In the genomic region with DNA sequence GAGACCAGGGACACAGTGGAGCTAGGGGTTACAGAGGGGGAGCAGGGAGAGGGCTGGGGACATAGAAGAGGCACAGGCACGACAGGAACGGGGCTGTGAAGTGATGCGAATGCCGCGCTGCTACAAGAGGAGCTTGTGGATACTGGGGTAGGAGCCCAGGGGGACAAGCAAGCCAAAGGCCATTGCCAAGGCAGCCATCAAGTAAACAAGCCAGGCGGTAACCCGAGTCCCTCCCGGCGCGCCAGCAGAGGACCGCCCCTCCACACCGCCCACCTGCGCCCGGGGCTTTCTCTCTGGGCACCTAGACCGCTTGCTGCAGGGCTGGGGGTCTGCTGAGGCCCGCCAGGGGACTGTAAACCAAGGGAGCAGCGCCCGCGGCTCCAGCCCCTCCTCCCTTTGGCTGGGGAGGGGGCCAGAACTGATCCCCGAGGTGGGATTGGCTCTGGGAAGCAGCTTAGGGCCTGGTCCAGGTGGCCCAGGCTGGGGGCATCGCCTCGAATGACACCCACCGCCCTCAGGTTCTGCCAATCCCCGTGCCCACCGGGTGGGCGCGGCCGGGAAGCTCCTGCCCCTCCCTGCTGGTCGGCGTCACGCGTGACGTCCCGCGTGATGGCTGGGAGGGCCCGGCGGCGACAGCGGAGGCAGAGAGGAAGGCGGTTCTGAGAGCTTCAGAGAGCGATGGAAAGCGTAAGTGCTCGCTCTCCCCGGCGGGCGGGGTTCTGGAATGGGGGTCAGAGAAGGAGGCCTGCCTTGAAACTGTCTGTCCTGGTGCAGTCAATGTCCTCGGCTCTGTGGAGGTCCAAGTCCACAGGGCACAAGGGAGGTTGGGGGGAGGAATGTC, we compare ENCODE assay signal across 8 cellular contexts. TPM values are rescaled to one million over a fixed set of nuclear protein-coding genes. Genes with fewer than 3 reads are reported as not detected.
A peak's percentile ranks its signal among the peaks of the same experiment; 100 is the strongest.
DNase-seq lines count a peak whose midpoint lies in the region; TF ChIP-seq lines count a peak whose summit lies in the region.

No MANE protein-coding gene starts in this region.

- DNase-seq in DMS79 (lab: John Stamatoyannopoulos, UW) (peak; percentile 13), HK-2 (ENCODE audit: unreplicated experiment) (peak; percentile 69), SK-MEL-5 (ENCODE audit: low read depth, low spot score) (peak; percentile 48), germinal center (ENCODE audit: low spot score) (peak; percentile 56), stromal cell of bone marrow (ENCODE audit: low read depth) (peak; percentile 57), iPS-NIHi7 (ENCODE audit: extremely low spot score) (no peak)
- DNase-seq in activated naive CD4-positive, alpha-beta T cell treated with anti-CD3 and anti-CD28 coated beads, Interleukin-2, amount 50 U/mL, for 16 hours: peak; percentile 74

- H3K4me1 ChIP-seq in neutrophil (ENCODE audit: control insufficient read depth in 1 of 2, insufficient read depth in 1 of 2, low read depth in 1 of 2, low read length in 1 of 2): peaks cover 15 to 19% of the 10 kb centered on the region in 2 experiments

- H3K9me3 ChIP-seq in neutrophil: no peaks in the 10 kb centered on the region

- H3K27me3 ChIP-seq in neutrophil: peaks cover 93% of the 10 kb centered on the region

- in situ Hi-C loops in SK-MEL-5 (cut with HindIII; ENCODE audit: low pct_unique_long_range_greater_than_20kb, low sequenced_read_pairs): no loop called here

- H3K27ac ChIP-seq in neutrophil: peak overlapping the region; percentile 76

- no peak for TF ChIP-seq CTCF in neutrophil (IDR thresholded peaks at IDR 0.05)

- no peaks in the 10 kb centered on the region for H3K36me3 ChIP-seq in neutrophil

- H3K4me3 ChIP-seq in neutrophil (ENCODE audit: low read depth in 1 of 2, low read length in 1 of 2): peak overlapping the region; percentile 72 to 90

RNA-seq across cellular contexts. Expression of a gene that starts 1.0 kb away (rescaled TPM):
- total RNA-seq in SK-MEL-5 (2014; rRNA removed; shearing (Covaris generic)): 66.8 and 76.9 TPM in 2 replicates
- 47.4 and 52.3 TPM in 2 replicates for polyA plus RNA-seq in SK-MEL-5 (2015; cell fraction: cytosol; rRNA removed)
- 148 and 158 TPM in 2 replicates for polyA plus RNA-seq in SK-MEL-5 (2015; cell fraction: nucleus; rRNA removed)

RNA-seq across cellular contexts. Expression of a gene that starts 1.1 kb away (rescaled TPM):
- 0.74 and 1.5 TPM in 2 replicates for total RNA-seq in SK-MEL-5 (2014; rRNA removed; shearing (Covaris generic))
- polyA plus RNA-seq in SK-MEL-5 (2015; cell fraction: cytosol; rRNA removed): 0.98 and 1.5 TPM in 2 replicates
- polyA plus RNA-seq in SK-MEL-5 (2015; cell fraction: nucleus; rRNA removed): 2.0 and 6.2 TPM in 2 replicates

RNA-seq across cellular contexts. Expression of a gene that starts 29.8 kb away (rescaled TPM):
- 1.9 and 2.3 TPM in 2 replicates for total RNA-seq in SK-MEL-5 (2014; rRNA removed; shearing (Covaris generic))
- 3.7 and 4.6 TPM in 2 replicates for polyA plus RNA-seq in SK-MEL-5 (2015; cell fraction: cytosol; rRNA removed)
- polyA plus RNA-seq in SK-MEL-5 (2015; cell fraction: nucleus; rRNA removed): 1.7 and 6.7 TPM in 2 replicates

RNA-seq across cellular contexts. Expression of a gene that starts 32.4 kb away (rescaled TPM):
- 37.1 and 41.0 TPM in 2 replicates for total RNA-seq in SK-MEL-5 (2014; rRNA removed; shearing (Covaris generic))
- polyA plus RNA-seq in SK-MEL-5 (2015; cell fraction: cytosol; rRNA removed): 54.4 and 60.9 TPM in 2 replicates
- polyA plus RNA-seq in SK-MEL-5 (2015; cell fraction: nucleus; rRNA removed): 89.4 and 107 TPM in 2 replicates

RNA-seq across cellular contexts. Expression of a gene that starts 44.7 kb away (rescaled TPM):
- total RNA-seq in SK-MEL-5 (2014; rRNA removed; shearing (Covaris generic)): 14.7 and 14.8 TPM in 2 replicates
- polyA plus RNA-seq in SK-MEL-5 (2015; cell fraction: cytosol; rRNA removed): 25.0 and 30.5 TPM in 2 replicates
- 17.7 and 26.1 TPM in 2 replicates for polyA plus RNA-seq in SK-MEL-5 (2015; cell fraction: nucleus; rRNA removed)
